In the genomic region with DNA sequence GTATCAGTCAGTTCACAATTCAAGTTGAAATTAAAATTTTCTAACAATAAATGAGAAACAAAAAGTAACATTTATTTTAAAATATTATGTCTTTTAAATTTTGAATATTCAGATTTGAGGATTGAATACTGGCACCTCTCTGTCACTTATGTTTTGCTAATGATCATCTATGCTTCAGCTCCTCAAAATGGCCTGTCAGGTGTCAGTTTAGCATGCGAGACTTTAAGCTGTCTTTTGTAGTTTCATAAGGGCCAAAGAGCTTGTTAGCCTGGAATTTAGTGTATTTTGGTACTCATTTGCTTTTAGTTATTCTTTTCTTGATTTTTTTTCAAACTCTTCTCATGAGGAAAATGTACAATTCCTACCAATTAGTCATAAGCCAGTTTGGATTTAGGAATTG, we compare ENCODE assay signal across 15 cellular contexts.
"Had no signal": no experiment of that assay in that cellular context is flagged by ENCODE, and none has a peak within 500 bp of the region (broad histone marks: within the 10 kb centered on the region; RNA-seq: fewer than 3 reads in every experiment).

No MANE protein-coding gene starts in this region.

- H3K9me3 ChIP-seq: gastroesophageal sphincter, heart right ventricle, psoas muscle, suprapubic skin had no signal

- H3K27me3 Mint-ChIP-seq: activated CD4-positive, alpha-beta memory T cell treated with anti-CD3 and anti-CD28 coated beads for 36 hours; activated CD8-positive, alpha-beta memory T cell treated with anti-CD3 and anti-CD28 coated beads, Interleukin-2, amount 10 ng/mL, durations not matched to agents 7 days and 5 days; activated naive CD4-positive, alpha-beta T cell treated with anti-CD3 and anti-CD28 coated beads, Interleukin-2, amount 10 ng/mL, durations not matched to agents 7 days and 5 days; stimulated activated naive CD8-positive, alpha-beta T cell treated with anti-CD3 and anti-CD28 coated beads, Interleukin-15, Interleukin-2, amounts not matched to agents 100 ng/mL and 50 ng/mL, for 24 hours had no signal

- H3K27me3 ChIP-seq: gastroesophageal sphincter, heart right ventricle, suprapubic skin had no signal

- H3K27ac Mint-ChIP-seq: activated CD4-positive, alpha-beta memory T cell treated with anti-CD3 and anti-CD28 coated beads for 36 hours; activated CD8-positive, alpha-beta memory T cell treated with anti-CD3 and anti-CD28 coated beads, Interleukin-2, amount 10 ng/mL, durations not matched to agents 7 days and 5 days; activated naive CD4-positive, alpha-beta T cell treated with anti-CD3 and anti-CD28 coated beads, Interleukin-2, amount 10 ng/mL, durations not matched to agents 7 days and 5 days; stimulated activated naive CD8-positive, alpha-beta T cell treated with anti-CD3 and anti-CD28 coated beads, Interleukin-15, Interleukin-2, amounts not matched to agents 100 ng/mL and 50 ng/mL, for 24 hours had no signal

- H3K36me3 ChIP-seq: gastroesophageal sphincter, suprapubic skin had no signal

- H3K4me3 Mint-ChIP-seq: activated CD4-positive, alpha-beta memory T cell treated with anti-CD3 and anti-CD28 coated beads for 36 hours; activated CD8-positive, alpha-beta memory T cell treated with anti-CD3 and anti-CD28 coated beads, Interleukin-2, amount 10 ng/mL, durations not matched to agents 7 days and 5 days; activated naive CD4-positive, alpha-beta T cell treated with anti-CD3 and anti-CD28 coated beads, Interleukin-2, amount 10 ng/mL, durations not matched to agents 7 days and 5 days; neural crest cell; stimulated activated naive CD8-positive, alpha-beta T cell treated with anti-CD3 and anti-CD28 coated beads, Interleukin-15, Interleukin-2, amounts not matched to agents 100 ng/mL and 50 ng/mL, for 24 hours had no signal

- DNase-seq: activated CD4-positive, alpha-beta memory T cell treated with anti-CD3 and anti-CD28 coated beads for 36 hours; activated CD8-positive, alpha-beta memory T cell treated with anti-CD3 and anti-CD28 coated beads, Interleukin-2, amount 10 ng/mL, durations not matched to agents 7 days and 5 days; activated naive CD4-positive, alpha-beta T cell treated with anti-CD3 and anti-CD28 coated beads, Interleukin-2, amount 10 ng/mL, durations not matched to agents 7 days and 5 days; activated T-cell treated with anti-CD3 and anti-CD28 coated beads, Interleukin-2, amount 50 U/mL, for 1 hour; heart right ventricle; left colon; psoas muscle; trophoblast cell had no signal

- H3K27ac ChIP-seq: gastroesophageal sphincter, heart right ventricle, psoas muscle, suprapubic skin, VCaP had no signal

- H3K4me3 ChIP-seq: gastroesophageal sphincter, heart right ventricle, psoas muscle, suprapubic skin had no signal

- H3K4me1 ChIP-seq: gastroesophageal sphincter, psoas muscle, suprapubic skin had no signal

- FAIRE-seq: bronchial epithelial cell, islet of Langerhans had no signal
